1 cellular context compared by ENCODE assay signal in the genomic region with DNA sequence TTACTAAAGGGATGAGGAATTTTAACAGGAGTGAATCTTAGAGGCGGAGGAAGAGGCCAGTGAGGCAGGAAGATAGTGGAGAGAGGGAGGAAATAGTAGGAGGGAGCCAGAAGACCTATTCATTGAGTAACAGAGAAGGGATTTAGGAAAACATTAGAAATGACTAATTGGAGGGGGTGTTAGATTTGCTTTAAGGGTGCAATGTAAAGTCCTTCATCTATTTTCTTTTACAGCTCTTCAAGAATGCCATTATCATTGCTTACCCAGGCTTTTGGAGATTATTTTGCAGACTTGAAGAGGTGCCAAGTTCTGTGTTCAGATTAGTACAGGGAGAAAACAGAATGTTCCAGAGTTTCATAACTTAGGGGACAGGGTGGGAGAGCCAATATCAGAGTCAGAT.
TF ChIP-seq lines count a peak whose summit lies in the region.

No MANE protein-coding gene starts in this region.

TF ChIP-seq in GM23338, 12 proteins besides CTCF, POLR2A, EP300 and RAD21 (continued from another document):
- TF ChIP-seq, protein P1, sequence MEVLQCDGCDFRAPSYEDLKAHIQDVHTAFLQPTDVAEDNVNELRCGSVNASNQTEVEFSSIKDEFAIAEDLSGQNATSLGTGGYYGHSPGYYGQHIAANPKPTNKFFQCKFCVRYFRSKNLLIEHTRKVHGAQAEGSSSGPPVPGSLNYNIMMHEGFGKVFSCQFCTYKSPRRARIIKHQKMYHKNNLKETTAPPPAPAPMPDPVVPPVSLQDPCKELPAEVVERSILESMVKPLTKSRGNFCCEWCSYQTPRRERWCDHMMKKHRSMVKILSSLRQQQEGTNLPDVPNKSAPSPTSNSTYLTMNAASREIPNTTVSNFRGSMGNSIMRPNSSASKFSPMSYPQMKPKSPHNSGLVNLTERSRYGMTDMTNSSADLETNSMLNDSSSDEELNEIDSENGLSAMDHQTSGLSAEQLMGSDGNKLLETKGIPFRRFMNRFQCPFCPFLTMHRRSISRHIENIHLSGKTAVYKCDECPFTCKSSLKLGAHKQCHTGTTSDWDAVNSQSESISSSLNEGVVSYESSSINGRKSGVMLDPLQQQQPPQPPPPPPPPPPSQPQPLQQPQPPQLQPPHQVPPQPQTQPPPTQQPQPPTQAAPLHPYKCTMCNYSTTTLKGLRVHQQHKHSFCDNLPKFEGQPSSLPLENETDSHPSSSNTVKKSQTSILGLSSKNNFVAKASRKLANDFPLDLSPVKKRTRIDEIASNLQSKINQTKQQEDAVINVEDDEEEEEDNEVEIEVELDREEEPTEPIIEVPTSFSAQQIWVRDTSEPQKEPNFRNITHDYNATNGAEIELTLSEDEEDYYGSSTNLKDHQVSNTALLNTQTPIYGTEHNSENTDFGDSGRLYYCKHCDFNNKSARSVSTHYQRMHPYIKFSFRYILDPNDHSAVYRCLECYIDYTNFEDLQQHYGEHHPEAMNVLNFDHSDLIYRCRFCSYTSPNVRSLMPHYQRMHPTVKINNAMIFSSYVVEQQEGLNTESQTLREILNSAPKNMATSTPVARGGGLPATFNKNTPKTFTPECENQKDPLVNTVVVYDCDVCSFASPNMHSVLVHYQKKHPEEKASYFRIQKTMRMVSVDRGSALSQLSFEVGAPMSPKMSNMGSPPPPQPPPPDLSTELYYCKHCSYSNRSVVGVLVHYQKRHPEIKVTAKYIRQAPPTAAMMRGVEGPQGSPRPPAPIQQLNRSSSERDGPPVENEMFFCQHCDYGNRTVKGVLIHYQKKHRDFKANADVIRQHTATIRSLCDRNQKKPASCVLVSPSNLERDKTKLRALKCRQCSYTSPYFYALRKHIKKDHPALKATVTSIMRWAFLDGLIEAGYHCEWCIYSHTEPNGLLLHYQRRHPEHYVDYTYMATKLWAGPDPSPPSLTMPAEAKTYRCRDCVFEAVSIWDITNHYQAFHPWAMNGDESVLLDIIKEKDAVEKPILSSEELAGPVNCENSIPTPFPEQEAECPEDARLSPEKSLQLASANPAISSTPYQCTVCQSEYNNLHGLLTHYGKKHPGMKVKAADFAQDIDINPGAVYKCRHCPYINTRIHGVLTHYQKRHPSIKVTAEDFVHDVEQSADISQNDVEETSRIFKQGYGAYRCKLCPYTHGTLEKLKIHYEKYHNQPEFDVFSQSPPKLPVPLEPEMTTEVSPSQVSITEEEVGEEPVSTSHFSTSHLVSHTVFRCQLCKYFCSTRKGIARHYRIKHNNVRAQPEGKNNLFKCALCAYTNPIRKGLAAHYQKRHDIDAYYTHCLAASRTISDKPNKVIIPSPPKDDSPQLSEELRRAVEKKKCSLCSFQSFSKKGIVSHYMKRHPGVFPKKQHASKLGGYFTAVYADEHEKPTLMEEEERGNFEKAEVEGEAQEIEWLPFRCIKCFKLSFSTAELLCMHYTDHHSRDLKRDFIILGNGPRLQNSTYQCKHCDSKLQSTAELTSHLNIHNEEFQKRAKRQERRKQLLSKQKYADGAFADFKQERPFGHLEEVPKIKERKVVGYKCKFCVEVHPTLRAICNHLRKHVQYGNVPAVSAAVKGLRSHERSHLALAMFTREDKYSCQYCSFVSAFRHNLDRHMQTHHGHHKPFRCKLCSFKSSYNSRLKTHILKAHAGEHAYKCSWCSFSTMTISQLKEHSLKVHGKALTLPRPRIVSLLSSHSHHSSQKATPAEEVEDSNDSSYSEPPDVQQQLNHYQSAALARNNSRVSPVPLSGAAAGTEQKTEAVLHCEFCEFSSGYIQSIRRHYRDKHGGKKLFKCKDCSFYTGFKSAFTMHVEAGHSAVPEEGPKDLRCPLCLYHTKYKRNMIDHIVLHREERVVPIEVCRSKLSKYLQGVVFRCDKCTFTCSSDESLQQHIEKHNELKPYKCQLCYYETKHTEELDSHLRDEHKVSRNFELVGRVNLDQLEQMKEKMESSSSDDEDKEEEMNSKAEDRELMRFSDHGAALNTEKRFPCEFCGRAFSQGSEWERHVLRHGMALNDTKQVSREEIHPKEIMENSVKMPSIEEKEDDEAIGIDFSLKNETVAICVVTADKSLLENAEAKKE (CRISPR knock-in tag; IDR thresholded peaks at IDR 0.05), result no peak
- TF ChIP-seq NANOG (IDR thresholded peaks at IDR 0.05; ENCODE audit: borderline replicate concordance) (no peak), JUNB (IDR thresholded peaks at IDR 0.05; ENCODE audit: unreplicated experiment) (no peak)
TF ChIP-seq in GM23338: peak in this region for 0.
